In genomic region chr10:98134117-98134430, GRCh38 we compare ENCODE assay signal across 8 cellular contexts. TPM values are rescaled to one million over a fixed set of nuclear protein-coding genes. Genes with fewer than 3 reads are reported as not detected.
DNase-seq lines count a peak whose midpoint lies in the region; ATAC-seq, FAIRE-seq and TF ChIP-seq lines count a peak whose summit lies in the region.

No MANE protein-coding gene starts in this region.

- H3K4me3 ChIP-seq in AG10803 (ENCODE audit: low read length) (peak overlapping the region; percentile 94), HUES6 (ENCODE audit: low read depth, low read length) (peak overlapping the region; percentile 96), bronchial epithelial cell (ENCODE audit: low read depth, low read length) (peak overlapping the region; percentile 94), muscle layer of colon (ENCODE audit: low read depth in 1 of 2, low read length in 2 of 2) (peak overlapping the region; percentile 75 to 94)

- ATAC-seq in HG03196 (IDR thresholded peaks at IDR 0.05; ENCODE audit: unreplicated experiment) (no peak), HG03457 (IDR thresholded peaks at IDR 0.05; ENCODE audit: unreplicated experiment) (no peak)

- DNase-seq in AG10803 (ENCODE audit: low read depth) (no peak), bronchial epithelial cell (ENCODE audit: low read depth) (no peak), NCI-H1436 (lab: John Stamatoyannopoulos, UW) (no peak)
- DNase-seq in stimulated activated CD4-positive, alpha-beta T cell treated with anti-CD3 and anti-CD28 coated beads, Interleukin-4, amount 100 ng/mL, for 1 hour, result no peak

- H3K9me3 ChIP-seq in HUES6 (ENCODE audit: control insufficient read depth, insufficient read depth, low read depth, low read length) (peaks cover 10% of the 10 kb centered on the region), muscle layer of colon (ENCODE audit: low read length) (no peaks in the 10 kb centered on the region)

- H3K4me1 ChIP-seq in HUES6 (ENCODE audit: control insufficient read depth, insufficient read depth, low read length), result 0 out of 2 replicates have a peak, but pooled peaks cover 7% of the 10 kb centered on the region
- H3K4me1 ChIP-seq in muscle layer of colon (ENCODE audit: insufficient read depth, low read length), result peaks cover 7% of the 10 kb centered on the region

- H3K27me3 ChIP-seq in HUES6 (ENCODE audit: control insufficient read depth, insufficient read depth, low read length), result no peaks in the 10 kb centered on the region
- H3K27me3 ChIP-seq in bronchial epithelial cell (ENCODE audit: control insufficient read depth, insufficient read depth, low read length), result no peaks in the 10 kb centered on the region
- no peaks in the 10 kb centered on the region for H3K27me3 ChIP-seq in muscle layer of colon (ENCODE audit: control insufficient read depth in 1 of 2, insufficient read depth in 2 of 2, low read length in 2 of 2)

- H3K9ac ChIP-seq in HUES6 (ENCODE audit: low read length), result no peak overlapping the region
- no peak overlapping the region for H3K9ac ChIP-seq in muscle layer of colon (ENCODE audit: low read length)

- FAIRE-seq in bronchial epithelial cell (lab: Jason Lieb, UNC), result no peak

- H3K36me3 ChIP-seq in HUES6 (ENCODE audit: control insufficient read depth, insufficient read depth, low read length) (no peaks in the 10 kb centered on the region), bronchial epithelial cell (ENCODE audit: control insufficient read depth, insufficient read depth, low read length) (no peaks in the 10 kb centered on the region), muscle layer of colon (ENCODE audit: insufficient read depth, low read length) (no peaks in the 10 kb centered on the region)

- TF ChIP-seq CTCF in AG10803 (conservative IDR thresholded peaks at IDR 0.05; ENCODE audit: low read length), result no peak
- no peak for TF ChIP-seq CTCF in bronchial epithelial cell (IDR thresholded peaks at IDR 0.05; ENCODE audit: insufficient read depth, low read length, severe bottlenecking)

- H3K27ac ChIP-seq in HUES6 (ENCODE audit: low read depth, low read length) (no peak overlapping the region), muscle layer of colon (ENCODE audit: low read depth, low read length) (peak overlapping the region; percentile 91)

RNA-seq across cellular contexts. Expression of gene R3HCC1L, which starts 0.4 kb away (rescaled TPM):
- total RNA-seq in bronchial epithelial cell, result 13.7 and 15.7 TPM in 2 replicates
